In the genomic region with DNA sequence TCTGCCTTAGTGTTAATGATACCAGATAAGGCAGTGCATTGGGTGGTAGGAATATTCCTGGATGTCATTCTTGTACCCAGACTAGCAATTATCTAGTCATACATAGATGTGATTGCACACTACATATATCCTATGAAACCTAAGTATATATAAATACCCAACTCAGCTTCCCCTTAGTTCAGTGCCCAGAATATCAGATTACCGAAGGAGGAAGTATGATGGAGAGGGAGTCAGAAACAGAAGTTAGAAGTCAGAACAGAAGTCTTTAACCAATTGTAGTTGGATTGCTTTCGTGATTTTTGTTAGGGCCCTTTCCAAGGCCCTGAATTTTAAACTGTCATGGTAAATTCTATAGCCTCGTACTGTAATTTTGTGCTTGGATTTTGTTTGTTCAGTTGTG, we compare ENCODE assay signal across 1 cellular context.
TF ChIP-seq lines count a peak whose summit lies in the region.

No MANE protein-coding gene starts in this region.

TF ChIP-seq in SK-N-SH, 30 proteins besides CTCF, POLR2A, EP300 and RAD21 (continued from another document):
- TF ChIP-seq PBX3 (IDR thresholded peaks at IDR 0.05): no peak
- TF ChIP-seq SMC3 (IDR thresholded peaks at IDR 0.05; ENCODE audit: low read depth, low read length): no peak
- TF ChIP-seq YY1 (IDR thresholded peaks at IDR 0.05; ENCODE audit: low read depth): no peak
- no peak for TF ChIP-seq RCOR1 (IDR thresholded peaks at IDR 0.05; ENCODE audit: low read length)
- TF ChIP-seq RFX5 (IDR thresholded peaks at IDR 0.05; ENCODE audit: low read length): no peak
- TF ChIP-seq, protein P1, sequence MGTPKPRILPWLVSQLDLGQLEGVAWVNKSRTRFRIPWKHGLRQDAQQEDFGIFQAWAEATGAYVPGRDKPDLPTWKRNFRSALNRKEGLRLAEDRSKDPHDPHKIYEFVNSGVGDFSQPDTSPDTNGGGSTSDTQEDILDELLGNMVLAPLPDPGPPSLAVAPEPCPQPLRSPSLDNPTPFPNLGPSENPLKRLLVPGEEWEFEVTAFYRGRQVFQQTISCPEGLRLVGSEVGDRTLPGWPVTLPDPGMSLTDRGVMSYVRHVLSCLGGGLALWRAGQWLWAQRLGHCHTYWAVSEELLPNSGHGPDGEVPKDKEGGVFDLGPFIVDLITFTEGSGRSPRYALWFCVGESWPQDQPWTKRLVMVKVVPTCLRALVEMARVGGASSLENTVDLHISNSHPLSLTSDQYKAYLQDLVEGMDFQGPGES (IDR thresholded peaks at IDR 0.05; ENCODE audit: low read depth, low read length): no peak
- TF ChIP-seq SIN3A (IDR thresholded peaks at IDR 0.05; ENCODE audit: borderline replicate concordance, low read depth, low read length): no peak
